Comparison of ENCODE assay signal across 23 cellular contexts in the genomic region with DNA sequence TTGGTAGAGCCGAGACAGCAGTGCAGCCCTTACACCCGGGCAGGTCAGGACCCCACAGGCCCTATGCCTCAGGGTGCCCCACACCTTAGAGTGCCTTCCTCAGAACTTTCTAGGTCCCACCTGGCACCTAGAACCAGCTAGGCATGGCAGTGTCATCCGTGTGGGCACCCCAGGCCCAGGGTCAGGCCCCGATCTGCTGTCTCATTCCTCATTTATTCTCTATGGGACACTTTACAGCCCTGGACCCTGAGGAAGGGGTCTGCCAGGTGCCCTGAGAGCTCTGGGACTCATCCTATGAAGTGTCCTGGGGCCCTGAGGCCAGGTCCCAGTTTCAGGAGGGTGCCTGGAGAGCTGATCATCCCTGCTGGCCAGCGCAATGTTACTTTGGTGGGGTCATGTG. TPM values are rescaled to one million over a fixed set of nuclear protein-coding genes. Genes with fewer than 3 reads are reported as not detected.
DNase-seq lines count a peak whose midpoint lies in the region; TF ChIP-seq lines count a peak whose summit lies in the region.
"Had no signal": no experiment of that assay in that cellular context is flagged by ENCODE, and none has a peak within 500 bp of the region (broad histone marks: within the 10 kb centered on the region; RNA-seq: fewer than 3 reads in every experiment).

No MANE protein-coding gene starts in this region.

- no peaks in the 10 kb centered on the region for H3K36me3 Mint-ChIP-seq in dendritic cell treated with granulocyte-macrophage colony-stimulating factor and Interleukin-4, amounts not matched to agents 40 ng/mL and 50 ng/mL, for 4 days (ENCODE audit: low read depth)
- H3K36me3 Mint-ChIP-seq in neural progenitor cell: no peaks in the 10 kb centered on the region
- H3K36me3 Mint-ChIP-seq: CD14-positive monocyte; CD8-positive, alpha-beta memory T cell had no signal

- TF ChIP-seq EP300 in sigmoid colon (IDR thresholded peaks at IDR 0.05): no peak

- H4K20me1 ChIP-seq in neural progenitor cell (ENCODE audit: low read depth): no peaks in the 10 kb centered on the region
- H4K20me1 ChIP-seq: BLaER1 treated with 17β-estradiol and CSF1 and Interleukin-3, amounts not matched to agents 10 nM and 100 nM had no signal

- H3K4me2 ChIP-seq in neural progenitor cell: no peak overlapping the region
- H3K4me2 ChIP-seq: A549, GM23338 had no signal

- TF ChIP-seq CTCF in HL-60 (IDR thresholded peaks at IDR 0.05; ENCODE audit: insufficient read depth, low read length): no peak
- no peak for TF ChIP-seq CTCF in neural progenitor cell (IDR thresholded peaks at IDR 0.05)
- TF ChIP-seq CTCF in sigmoid colon (IDR thresholded peaks at IDR 0.05): no peak

- no peaks in the 10 kb centered on the region for H3F3A ChIP-seq in neural progenitor cell (ENCODE audit: low read depth)

- no peak for TF ChIP-seq POLR2A in sigmoid colon (IDR thresholded peaks at IDR 0.05)

- peaks cover 19% of the 10 kb centered on the region for H3K4me1 ChIP-seq in neural progenitor cell
- peaks cover 0 to 22% (median 16%) of the 10 kb centered on the region in 4 donors for H3K4me1 ChIP-seq in sigmoid colon
- H3K4me1 ChIP-seq: A549, BE2C had no signal

- H3K36me3 ChIP-seq in neural progenitor cell (no peaks in the 10 kb centered on the region), sigmoid colon (no peaks in the 10 kb centered on the region)
- H3K36me3 ChIP-seq: BE2C; BLaER1 treated with 17β-estradiol and CSF1 and Interleukin-3, amounts not matched to agents 10 nM and 100 nM had no signal

- no peaks in the 10 kb centered on the region for H3K9me3 Mint-ChIP-seq in dendritic cell treated with granulocyte-macrophage colony-stimulating factor and Interleukin-4, amounts not matched to agents 40 ng/mL and 50 ng/mL, for 4 days
- peaks cover 2% of the 10 kb centered on the region for H3K9me3 Mint-ChIP-seq in neural progenitor cell
- H3K9me3 Mint-ChIP-seq: CD14-positive monocyte; CD4-positive, alpha-beta T cell; CD8-positive, alpha-beta memory T cell; GM23338; H9 had no signal

- intact Hi-C loops in dendritic cell treated with granulocyte-macrophage colony-stimulating factor and Interleukin-4, amounts not matched to agents 40 ng/mL and 50 ng/mL, for 4 days (cut with micrococcal nuclease): no loop called here
- intact Hi-C loops in sigmoid colon (cut with DNase I): loop anchor here (5.0 kb wide), 1 partner anchor 34 kb away; the partner anchor contains the start of gene KIAA1755

- peak overlapping the region; percentile 22 for H3K27ac Mint-ChIP-seq in dendritic cell treated with granulocyte-macrophage colony-stimulating factor and Interleukin-4, amounts not matched to agents 40 ng/mL and 50 ng/mL, for 4 days
- peak overlapping the region; percentile 83 for H3K27ac Mint-ChIP-seq in neural progenitor cell
- H3K27ac Mint-ChIP-seq: CD4-positive, alpha-beta T cell; CD8-positive, alpha-beta memory T cell had no signal

- H3K9ac ChIP-seq in neural progenitor cell: no peak overlapping the region
- H3K9ac ChIP-seq: BLaER1 treated with 17β-estradiol and CSF1 and Interleukin-3, amounts not matched to agents 10 nM and 100 nM had no signal

- no peak overlapping the region for H3K4me3 Mint-ChIP-seq in dendritic cell treated with granulocyte-macrophage colony-stimulating factor and Interleukin-4, amounts not matched to agents 40 ng/mL and 50 ng/mL, for 4 days
- no peak overlapping the region for H3K4me3 Mint-ChIP-seq in neural progenitor cell
- H3K4me3 Mint-ChIP-seq: CD4-positive, alpha-beta T cell; CD8-positive, alpha-beta memory T cell; GM23338; H9 had no signal

- no peaks in the 10 kb centered on the region for H3K79me2 ChIP-seq in neural progenitor cell (ENCODE audit: low read depth)

- H3K27me3 ChIP-seq in HL-60 (ENCODE audit: insufficient read depth, poor library complexity, severe bottlenecking) (no peaks in the 10 kb centered on the region), neural progenitor cell (no peaks in the 10 kb centered on the region), sigmoid colon (peaks cover 0 to under 1% (median 0%) of the 10 kb centered on the region in 3 donors)
- H3K27me3 ChIP-seq: BE2C had no signal

- DNase-seq in HL-60 (ENCODE audit: low read depth in 1 of 2, low spot score in 1 of 2) (no peak), neural progenitor cell (ENCODE audit: low spot score) (no peak), sigmoid colon (peak; percentile 58), globus pallidus (ENCODE audit: low spot score) (no peak)
- DNase-seq in stimulated activated naive CD4-positive, alpha-beta T cell treated with Interleukin-2 at 50 U/mL for 16 hours (lab: John Stamatoyannopoulos, UW): no peak
- no peak for DNase-seq in activated CD4-positive, alpha-beta T cell treated with anti-CD3 and anti-CD28 coated beads, Interleukin-2, amount 50 U/mL, for 48 hours
- DNase-seq: 8988T; ACHN; BE2C; CD4-positive, alpha-beta T cell; CD8-positive, alpha-beta memory T cell; DMS 273 treated with DMSO at 0.1 percent for 48 hours; DMS79; EL; GDM1; H9 had no signal

- H3K9me3 ChIP-seq in neural progenitor cell (ENCODE audit: low read depth) (no peaks in the 10 kb centered on the region), sigmoid colon (no peaks in the 10 kb centered on the region)
- H3K9me3 ChIP-seq: A549; BE2C; BLaER1 treated with 17β-estradiol and CSF1 and Interleukin-3, amounts not matched to agents 10 nM and 100 nM had no signal

- H3K4me3 ChIP-seq in HL-60 (replicated peaks; ENCODE audit: insufficient read depth, low read length): no peak overlapping the region
- H3K4me3 ChIP-seq in neural progenitor cell: no peak overlapping the region
- H3K4me3 ChIP-seq in sigmoid colon: no peak overlapping the region
- H3K4me3 ChIP-seq: A549; BLaER1 treated with 17β-estradiol and CSF1 and Interleukin-3, amounts not matched to agents 10 nM and 100 nM; GM12878; GM23338 had no signal

- H2AFZ ChIP-seq in neural progenitor cell (replicated peaks): no peak overlapping the region
- H2AFZ ChIP-seq: GM23338 had no signal

- H3K27me3 Mint-ChIP-seq in dendritic cell treated with granulocyte-macrophage colony-stimulating factor and Interleukin-4, amounts not matched to agents 40 ng/mL and 50 ng/mL, for 4 days: peaks cover 14% of the 10 kb centered on the region
- peaks cover 4% of the 10 kb centered on the region for H3K27me3 Mint-ChIP-seq in neural progenitor cell (ENCODE audit: insufficient read depth, low read depth)

- H3K4me1 Mint-ChIP-seq in dendritic cell treated with granulocyte-macrophage colony-stimulating factor and Interleukin-4, amounts not matched to agents 40 ng/mL and 50 ng/mL, for 4 days (ENCODE audit: low read depth): peaks cover 87% of the 10 kb centered on the region
- H3K4me1 Mint-ChIP-seq in neural progenitor cell: peaks cover 30% of the 10 kb centered on the region
- H3K4me1 Mint-ChIP-seq: CD8-positive, alpha-beta memory T cell had no signal

- H3K27ac ChIP-seq in HL-60 (replicated peaks) (peak overlapping the region; percentile 97), neural progenitor cell (no peak overlapping the region), sigmoid colon (no peak overlapping the region)
- H3K27ac ChIP-seq: A549 had no signal

- WGBS in sigmoid colon, 2 donors: 91% methylated on average over 5 of the region's 5 CpGs

RNA-seq across cellular contexts. Expression of gene BPI, which starts 8.1 kb away (rescaled TPM):
- total RNA-seq in neural progenitor cell (ENCODE audit: low replicate concordance) (not detected in 2 replicates), sigmoid colon (under 1 TPM in 1 of 4 donors, not detected in 3; 0.99 TPM)
- under 1 TPM in 1 of 3 donors, not detected in 2; 0.09 TPM for polyA plus RNA-seq in sigmoid colon
- total RNA-seq: CD8-positive, alpha-beta memory T cell; GM12878; GM23338; H9 had no signal
- polyA plus RNA-seq: A549; CD8-positive, alpha-beta memory T cell; GM12878; GM23338 had no signal

RNA-seq across cellular contexts. Expression of gene KIAA1755, which starts 35.3 kb away (rescaled TPM):
- total RNA-seq in neural progenitor cell (ENCODE audit: low replicate concordance) (0.22 TPM in 2 replicates), sigmoid colon (10 to 100 TPM in 3 of 4 donors, 1 to 10 TPM in 1; 9.2 to 39.1 (median 17.1) TPM)
- polyA plus RNA-seq in sigmoid colon: 1 to 10 TPM in 2 of 3 donors, not detected in 1; 1.2 to 6.4 TPM
- total RNA-seq: CD4-positive, alpha-beta T cell; CD8-positive, alpha-beta memory T cell; GM12878; H4 had no signal
- polyA plus RNA-seq: CD14-positive monocyte; CD8-positive, alpha-beta memory T cell; GM12878; GM23338 had no signal

RNA-seq across cellular contexts. Expression of gene LBP, which starts 50.5 kb away (rescaled TPM):
- total RNA-seq in neural progenitor cell (ENCODE audit: low replicate concordance) (not detected in 2 replicates), sigmoid colon (under 1 TPM in 1 of 4 donors, not detected in 3; 0.49 TPM)
- polyA plus RNA-seq in sigmoid colon: 1 to 10 TPM in 1 of 3 donors, not detected in 2; 1.9 TPM
- total RNA-seq: CD4-positive, alpha-beta T cell; CD8-positive, alpha-beta memory T cell had no signal
- polyA plus RNA-seq: CD14-positive monocyte; CD8-positive, alpha-beta memory T cell had no signal
